Comparison of ENCODE assay signal across 8 cellular contexts in genomic region chr14:103528158-103528511, GRCh38. TPM values are rescaled to one million over a fixed set of nuclear protein-coding genes. Genes with fewer than 3 reads are reported as not detected.
DNase-seq lines count a peak whose midpoint lies in the region; ATAC-seq and TF ChIP-seq lines count a peak whose summit lies in the region.

No MANE protein-coding gene starts in this region.

- H3K9ac ChIP-seq in MM.1S (ENCODE audit: low read length), result peak overlapping the region; percentile 83; the same call in 1 of the 2 replicates

- no peak for DNase-seq in CD4-positive, alpha-beta memory T cell
- no peak for DNase-seq in MM.1S
- DNase-seq in choroid plexus epithelial cell (ENCODE audit: low read depth), result no peak
- no peak for DNase-seq in aorta
- no peak for DNase-seq in NCI-H187 (lab: John Stamatoyannopoulos, UW)
- no peak for DNase-seq in NCI-H1105 treated with DMSO at 0.1 percent for 48 hours (lab: John Stamatoyannopoulos, UW)

- CTCF ChIA-PET in CD4-positive, alpha-beta memory T cell (lab: Charles Lee; ENCODE audit: partially characterized antibody), result interaction anchor here (2.4 kb wide), 1 partner anchor 9 kb away, joined by 12 read pairs; no protein-coding TSS in a partner anchor

- no peaks in the 10 kb centered on the region for H3K27me3 ChIP-seq in CD4-positive, alpha-beta memory T cell (ENCODE audit: insufficient read depth, low read length)
- no peaks in the 10 kb centered on the region; the same call in 1 of the 2 replicates for H3K27me3 ChIP-seq in MM.1S (replicated peaks; ENCODE audit: insufficient read depth, low read length)
- peaks cover 14% of the 10 kb centered on the region for H3K27me3 ChIP-seq in mononuclear cell (ENCODE audit: insufficient read depth, low read length)
- H3K27me3 ChIP-seq in aorta (ENCODE audit: control insufficient read depth in 1 of 2, insufficient read depth in 2 of 2, low read length in 1 of 2), result no peaks in the 10 kb centered on the region

- peaks cover 0 to 3% of the 10 kb centered on the region in 2 donors for H3K27me3 Mint-ChIP-seq in CD4-positive, alpha-beta memory T cell

- no peaks in the 10 kb centered on the region for H3F3A ChIP-seq in MM.1S (ENCODE audit: insufficient read depth, low read length)

- peak overlapping the region; percentile 76 for H3K27ac ChIP-seq in CD4-positive, alpha-beta memory T cell (ENCODE audit: low read depth, low read length)
- H3K27ac ChIP-seq in MM.1S (ENCODE audit: low read length) (no peak overlapping the region), aorta (ENCODE audit: low read depth in 1 of 2, low read length in 2 of 2) (peak overlapping the region in 1 of 2 donors; percentile 39)

- H3K9me2 ChIP-seq in MM.1S (replicated peaks; ENCODE audit: insufficient read depth, low read length), result no peaks in the 10 kb centered on the region

- H3K9me3 Mint-ChIP-seq in CD4-positive, alpha-beta memory T cell, result no peaks in the 10 kb centered on the region

- H3K79me2 ChIP-seq in MM.1S (ENCODE audit: low read length), result peaks cover 31% of the 10 kb centered on the region

- no peak overlapping the region for H2AFZ ChIP-seq in MM.1S (ENCODE audit: low read length)

- H3K36me3 Mint-ChIP-seq in CD4-positive, alpha-beta memory T cell, result peaks cover 0 to 2% of the 10 kb centered on the region in 2 donors

- no peak for TF ChIP-seq CTCF in MM.1S (IDR thresholded peaks at IDR 0.05; ENCODE audit: low read length)
- TF ChIP-seq CTCF in choroid plexus epithelial cell (conservative IDR thresholded peaks at IDR 0.05; ENCODE audit: low read depth, low read length), result no peak

- no peaks in the 10 kb centered on the region for H4K20me1 ChIP-seq in MM.1S (ENCODE audit: insufficient read depth, low read length)

- H3K36me3 ChIP-seq in CD4-positive, alpha-beta memory T cell (ENCODE audit: insufficient read depth, low read length), result no peaks in the 10 kb centered on the region
- no peaks in the 10 kb centered on the region for H3K36me3 ChIP-seq in MM.1S (replicated peaks; ENCODE audit: insufficient read depth, low read length)
- H3K36me3 ChIP-seq in aorta (ENCODE audit: control insufficient read depth in 1 of 2, insufficient read depth in 2 of 2, low read length in 1 of 2), result no peaks in the 10 kb centered on the region

- peak overlapping the region; percentile 70 for H3K4me2 ChIP-seq in MM.1S (ENCODE audit: low read depth, low read length)

- peaks cover 17 to 58% (median 28%) of the 10 kb centered on the region in 4 donors for H3K4me1 Mint-ChIP-seq in CD4-positive, alpha-beta memory T cell

- peak overlapping the region; percentile 52 to 71 for H3K4me3 ChIP-seq in CD4-positive, alpha-beta memory T cell (ENCODE audit: low read length in 2 of 2)
- H3K4me3 ChIP-seq in MM.1S (ENCODE audit: low read length), result peak overlapping the region; percentile 70
- peak overlapping the region; percentile 71 for H3K4me3 ChIP-seq in choroid plexus epithelial cell (ENCODE audit: low read depth, low read length)
- peak overlapping the region; percentile 74 for H3K4me3 ChIP-seq in mononuclear cell (ENCODE audit: low read length)
- no peak overlapping the region for H3K4me3 ChIP-seq in aorta (ENCODE audit: low read length in 2 of 2)

- 65 to 66% methylated on average over 9 of the region's 9 CpGs for WGBS in aorta, 2 donors

- POLR2A ChIA-PET in CD4-positive, alpha-beta memory T cell (lab: Charles Lee; ENCODE audit: partially characterized antibody), result interaction anchor here (0.7 to 5.9 kb wide), 6 partner anchors 7 to 195 kb away, joined by 3 to 31 read pairs (median 6); partner anchors contain the start of genes BAG5, CKB, COA8 and EIF5

- no peaks in the 10 kb centered on the region for H3K9me3 ChIP-seq in CD4-positive, alpha-beta memory T cell (ENCODE audit: control insufficient read depth in 1 of 2, low read length in 2 of 2)
- H3K9me3 ChIP-seq in MM.1S (replicated peaks; ENCODE audit: insufficient read depth, low read length), result no peaks in the 10 kb centered on the region
- no peaks in the 10 kb centered on the region for H3K9me3 ChIP-seq in mononuclear cell (ENCODE audit: low read depth, low read length)
- no peaks in the 10 kb centered on the region for H3K9me3 ChIP-seq in aorta (ENCODE audit: control insufficient read depth, low read length)

- H3K27ac Mint-ChIP-seq in CD4-positive, alpha-beta memory T cell, result peak overlapping the region; percentile 87 to 97 (median 96)

- peaks cover 30% of the 10 kb centered on the region for H3K4me1 ChIP-seq in CD4-positive, alpha-beta memory T cell (ENCODE audit: insufficient read depth, low read length)
- no peaks in the 10 kb centered on the region for H3K4me1 ChIP-seq in MM.1S (ENCODE audit: low read length)
- peaks cover 43% of the 10 kb centered on the region for H3K4me1 ChIP-seq in mononuclear cell (ENCODE audit: insufficient read depth, low read length)
- H3K4me1 ChIP-seq in aorta (ENCODE audit: control insufficient read depth in 1 of 2, insufficient read depth in 2 of 2, low read length in 2 of 2), result no peaks in the 10 kb centered on the region

- H3K4me3 Mint-ChIP-seq in CD4-positive, alpha-beta memory T cell, result peak overlapping the region; percentile 91 to 96 (median 92)

- ATAC-seq in aorta (ENCODE audit: low FRiP score) (peak; percentile 40), HG02970 (IDR thresholded peaks at IDR 0.05; ENCODE audit: low FRiP score, unreplicated experiment) (no peak)

- intact Hi-C loops in CD4-positive, alpha-beta memory T cell (cut with micrococcal nuclease), result loop anchor here (2.0 kb wide), 1 partner anchor 35 kb away; the partner anchor contains the start of genes BAG5 and COA8
- intact Hi-C loops in aorta (cut with DNase I), result no loop called here

RNA-seq across cellular contexts. Expression of gene TRMT61A, which starts 0.9 kb away (rescaled TPM):
- total RNA-seq in CD4-positive, alpha-beta memory T cell, result 10 to 100 TPM; 14.0 TPM
- 1 to 10 TPM; 4.6 to 9.3 TPM for polyA plus RNA-seq in CD4-positive, alpha-beta memory T cell
- total RNA-seq in mononuclear cell (7.2 TPM), aorta (10 to 100 TPM; 11.4 to 11.8 TPM)
- 10 to 100 TPM in 1 of 2 donors, 1 to 10 TPM in 1; 6.4 to 12.4 TPM for polyA plus RNA-seq in aorta

RNA-seq across cellular contexts. Expression of gene CKB, which starts 5.5 kb away (rescaled TPM):
- 1 to 10 TPM; 2.8 to 3.0 TPM for total RNA-seq in CD4-positive, alpha-beta memory T cell
- polyA plus RNA-seq in CD4-positive, alpha-beta memory T cell, result 1 to 10 TPM; 2.0 to 2.1 TPM
- total RNA-seq in mononuclear cell, result 6.4 TPM
- total RNA-seq in aorta, result 100 to 1,000 TPM in 1 of 2 donors, 10 to 100 TPM in 1; 78.1 to 109 TPM
- polyA plus RNA-seq in aorta, result 10 to 100 TPM; 46.6 to 91.3 TPM

RNA-seq across cellular contexts. Expression of gene BAG5, which starts 34.3 kb away (rescaled TPM):
- 10 to 100 TPM; 37.0 to 37.1 TPM for total RNA-seq in CD4-positive, alpha-beta memory T cell
- 10 to 100 TPM; 33.1 to 39.5 TPM for polyA plus RNA-seq in CD4-positive, alpha-beta memory T cell
- total RNA-seq in mononuclear cell, result 45.8 TPM
- total RNA-seq in aorta, result 10 to 100 TPM; 30.4 to 30.8 TPM
- polyA plus RNA-seq in aorta, result 10 to 100 TPM in 1 of 2 donors, 1 to 10 TPM in 1; 9.2 to 14.9 TPM

RNA-seq across cellular contexts. Expression of gene COA8, which starts 34.6 kb away (rescaled TPM):
- 10 to 100 TPM; 26.1 to 29.2 TPM for total RNA-seq in CD4-positive, alpha-beta memory T cell
- 10 to 100 TPM; 52.9 to 63.9 TPM for polyA plus RNA-seq in CD4-positive, alpha-beta memory T cell
- total RNA-seq in mononuclear cell, result 11.3 TPM
- 10 to 100 TPM; 27.6 to 33.3 TPM for total RNA-seq in aorta
- 10 to 100 TPM; 44.2 to 71.7 TPM for polyA plus RNA-seq in aorta

Comparison
In these comparisons a context has a peak if more than half of its experiments do, and no peak if none do; other contexts are left out.
1. H3K4me3 ChIP-seq: peak in CD4-positive, alpha-beta memory T cell (2 of 2), MM.1S (single experiment), choroid plexus epithelial cell (single experiment) and mononuclear cell (single experiment); none in aorta (0 of 2).
2. RNA of gene CKB, which starts 5.5 kb away (total RNA-seq): 78.1 to 109 TPM in aorta; 6.4 TPM in mononuclear cell (single experiment) and 2.8 to 3.0 TPM in CD4-positive, alpha-beta memory T cell; every median in the first group is over 10 times any median in the second.